In genomic region chr16:57373117-57373947, GRCh38 we compare ENCODE assay signal across 13 cellular contexts. TPM values are rescaled to one million over a fixed set of nuclear protein-coding genes. Genes with fewer than 3 reads are reported as not detected.
DNase-seq lines count a peak whose midpoint lies in the region; ATAC-seq, FAIRE-seq and TF ChIP-seq lines count a peak whose summit lies in the region.
"Had no signal": no experiment of that assay in that cellular context is flagged by ENCODE, and none has a peak within 500 bp of the region (broad histone marks: within the 10 kb centered on the region; RNA-seq: fewer than 3 reads in every experiment).

No MANE protein-coding gene starts in this region.

- WGBS in pancreas, 2 donors = 45 to 59% methylated on average over 9 of the region's 9 CpGs

- no peaks in the 10 kb centered on the region; the same call in 1 of the 2 replicates for H3K27me3 ChIP-seq in SJCRH30
- no peaks in the 10 kb centered on the region for H3K27me3 ChIP-seq in iPS-18a (ENCODE audit: control insufficient read depth, insufficient read depth, low read length)
- no peaks in the 10 kb centered on the region for H3K27me3 ChIP-seq in pancreas

- H3K27ac ChIP-seq in 22Rv1 (peak overlapping the region; percentile 92), SJCRH30 (no peak overlapping the region), iPS-18a (ENCODE audit: low read length) (no peak overlapping the region), pancreas (peak overlapping the region; percentile 22 to 92 (median 88))

- intact Hi-C loops in pancreas (cut with DNase I) = no loop called here

- TF ChIP-seq CTCF in 22Rv1 (IDR thresholded peaks at IDR 0.05) = no peak
- no peak for TF ChIP-seq CTCF in pancreas (IDR thresholded peaks at IDR 0.05)

- ATAC-seq in pancreas = peak in 1 of 4 donors; percentile 1

- peak overlapping the region; percentile 5 for H3K9ac ChIP-seq in iPS-18a (ENCODE audit: low read length)

- no peak for FAIRE-seq in pancreas (lab: Jason Lieb, UNC)
- FAIRE-seq: colon had no signal

- H3K4me3 ChIP-seq in SJCRH30 (no peak overlapping the region), iPS-18a (ENCODE audit: low read length) (peak overlapping the region; percentile 39), pancreas (peak overlapping the region in 3 of 4 donors; percentile 24 to 47 (median 35))

- H3K36me3 ChIP-seq in SJCRH30 (no peaks in the 10 kb centered on the region), iPS-18a (ENCODE audit: control insufficient read depth, low read depth, low read length) (no peaks in the 10 kb centered on the region), pancreas (no peaks in the 10 kb centered on the region)

- peak; percentile 29 to 41 for DNase-seq in SJCRH30
- no peak for DNase-seq in pancreas
- no peak for DNase-seq in stimulated activated CD4-positive, alpha-beta T cell treated with anti-CD3 and anti-CD28 coated beads, Interleukin-15, amount 100 ng/mL, for 24 hours
- no peak for DNase-seq in NCI-H1048 (lab: John Stamatoyannopoulos, UW)
- DNase-seq in stimulated activated CD4-positive, alpha-beta T cell treated with anti-CD3 and anti-CD28 coated beads, Interleukin-2, amount 100 ng/mL, for 48 hours = no peak
- no peak for DNase-seq in CD1c-positive myeloid dendritic cell (ENCODE audit: extremely low spot score)
- DNase-seq: activated CD8-positive, alpha-beta memory T cell treated with anti-CD3 and anti-CD28 coated beads, Interleukin-2, amount 50 U/mL, for 48 hours; NCI-H345; T-helper 1 cell had no signal

- H3K4me1 ChIP-seq in SJCRH30 = peaks cover 21% of the 10 kb centered on the region
- H3K4me1 ChIP-seq in iPS-18a (ENCODE audit: control insufficient read depth, low read depth, low read length) = peaks cover 16% of the 10 kb centered on the region
- peaks cover 7 to 16% (median 9%) of the 10 kb centered on the region in 3 donors for H3K4me1 ChIP-seq in pancreas

- H3K9me3 ChIP-seq in SJCRH30 (replicated peaks) = no peaks in the 10 kb centered on the region
- H3K9me3 ChIP-seq in iPS-18a (ENCODE audit: control insufficient read depth, low read depth, low read length) = no peaks in the 10 kb centered on the region
- no peaks in the 10 kb centered on the region for H3K9me3 ChIP-seq in pancreas

RNA-seq across cellular contexts. Expression of gene CX3CL1, which starts 1.0 kb away (rescaled TPM):
- total RNA-seq in SJCRH30 (2014; rRNA removed; shearing (Covaris generic)) = 0.38 and 0.69 TPM in 2 replicates
- 10 to 100 TPM in 2 of 6 donors, 1 to 10 TPM in 4; 4.6 to 21.3 (median 6.0) TPM for total RNA-seq in pancreas
- polyA plus RNA-seq in pancreas = 10 to 100 TPM in 1 of 2 donors, 1 to 10 TPM in 1; 8.7 to 19.0 TPM

RNA-seq across cellular contexts. Expression of gene CCL22, which starts 14.7 kb away (rescaled TPM):
- total RNA-seq in SJCRH30 (2014; rRNA removed; shearing (Covaris generic)) = not detected in 2 replicates
- total RNA-seq in pancreas = under 1 TPM in 3 of 6 donors, not detected in 3; 0.09 to 0.85 (median 0.16) TPM
- polyA plus RNA-seq in pancreas = under 1 TPM in 1 of 2 donors, not detected in 1; 0.05 TPM
- total RNA-seq: IMR-90 had no signal
- polyA plus RNA-seq: IMR-90 had no signal

RNA-seq across cellular contexts. Expression of gene CCL17, which starts 31.2 kb away (rescaled TPM):
- total RNA-seq in SJCRH30 (2014; rRNA removed; shearing (Covaris generic)) = not detected in 2 replicates
- 1 to 10 TPM in 1 of 6 donors, not detected in 5; 1.1 TPM for total RNA-seq in pancreas
- polyA plus RNA-seq in pancreas = not detected
- total RNA-seq: IMR-90 had no signal
- polyA plus RNA-seq: IMR-90 had no signal

Comparison
In these comparisons a context has a peak if more than half of its experiments do, and no peak if none do; other contexts are left out.
1. H3K27ac ChIP-seq: peak in 22Rv1 (single experiment) and pancreas (4 of 4); none in SJCRH30 (single experiment) and iPS-18a (single experiment).
2. DNase-seq: peak in SJCRH30 (2 of 2); none in pancreas (0 of 6), stimulated activated CD4-positive, alpha-beta T cell treated with anti-CD3 and anti-CD28 coated beads, Interleukin-15, amount 100 ng/mL, for 24 hours (single experiment), NCI-H1048 (single experiment), stimulated activated CD4-positive, alpha-beta T cell treated with anti-CD3 and anti-CD28 coated beads, Interleukin-2, amount 100 ng/mL, for 48 hours (0 of 2) and CD1c-positive myeloid dendritic cell (single experiment).